In genomic region chr15:98786706-98787105, GRCh38 we compare ENCODE assay signal across 14 cellular contexts.
DNase-seq lines count a peak whose midpoint lies in the region; ATAC-seq, FAIRE-seq and TF ChIP-seq lines count a peak whose summit lies in the region.
"Had no signal": no experiment of that assay in that cellular context is flagged by ENCODE, and none has a peak within 500 bp of the region (broad histone marks: within the 10 kb centered on the region; RNA-seq: fewer than 3 reads in every experiment).

No MANE protein-coding gene starts in this region.

- no peak overlapping the region for H3K18ac ChIP-seq in IMR-90 (ENCODE audit: low read depth, low read length)

- H2BK5ac ChIP-seq in IMR-90 (ENCODE audit: low read depth, low read length, poor library complexity, severe bottlenecking), result no peak overlapping the region

- intact Hi-C loops in IMR-90 (cut with micrococcal nuclease) (no loop called here), left ventricle myocardium superior (cut with micrococcal nuclease) (no loop called here)

- H3K27ac Mint-ChIP-seq in effector memory CD8-positive, alpha-beta T cell, result no peak overlapping the region

- H3K4me3 ChIP-seq in A549, result no peak overlapping the region
- no peak overlapping the region for H3K4me3 ChIP-seq in IMR-90 (ENCODE audit: insufficient read depth, low read depth, low read length)
- H3K4me3 ChIP-seq: SK-N-MC had no signal

- WGBS in A549 (ENCODE audit: missing lambda C conversion rate), result 87% methylated on average over 8 of the region's 8 CpGs
- WGBS in IMR-90 (ENCODE audit: extremely low coverage in 2 of 2, insufficient read length in 1 of 2), 2 experiments, result 89% methylated on average over 4 of the region's 8 CpGs; no CpG with 5 or more reads in 1 of the 2 experiments

- POLR2A ChIA-PET in A549 (lab: Yijun Ruan, JAX), result no interaction called here
- POLR2A ChIA-PET in IMR-90 (lab: Charles Lee; ENCODE audit: unreplicated experiment), result no interaction called here

- TF ChIP-seq RAD21 in A549 (conservative IDR thresholded peaks at IDR 0.05 in 1 of 2, IDR thresholded peaks at IDR 0.05 in 1 of 2) (no peak), IMR-90 (IDR thresholded peaks at IDR 0.05; ENCODE audit: low read length) (no peak)

- H3K9me1 ChIP-seq in IMR-90 (ENCODE audit: insufficient read depth, low read length), result peaks cover 20% of the 10 kb centered on the region

- in situ Hi-C loops in IMR-90 (cut with MboI; ENCODE audit: low sequenced_read_pairs), result loop anchor here (25.0 kb wide), 1 partner anchor 126 kb away; no protein-coding TSS in a partner anchor

- no peak for DNase-seq in A549 (ENCODE audit: low read depth in 1 of 2, low spot score in 1 of 2)
- DNase-seq in IMR-90, result no peak
- DNase-seq in left ventricle myocardium superior, result no peak
- no peak for DNase-seq in effector memory CD8-positive, alpha-beta T cell
- DNase-seq in NCI-H1105 (lab: John Stamatoyannopoulos, UW), result no peak
- no peak for DNase-seq in NCI-H748 (lab: John Stamatoyannopoulos, UW; ENCODE audit: unreplicated experiment)
- DNase-seq in NCI-H1048 (lab: John Stamatoyannopoulos, UW), result no peak
- DNase-seq: activated CD8-positive, alpha-beta memory T cell treated with anti-CD3 and anti-CD28 coated beads, Interleukin-2, amount 50 U/mL, for 4 hours; DMS79; mesendoderm; NK-92 treated with Interleukin-12 subunit alpha and Interleukin-12 subunit beta, amount 100 ng/mL, for 24 hours had no signal

- H4K20me1 ChIP-seq in IMR-90 (ENCODE audit: insufficient read depth, low read length), result peaks cover 73% of the 10 kb centered on the region

- no peak overlapping the region for H2AK5ac ChIP-seq in IMR-90 (ENCODE audit: low read depth, low read length)

- dilution Hi-C loops in IMR-90 (cut with HindIII; ENCODE audit: low sequenced_read_pairs, unreplicated experiment), result no loop called here

- peaks cover 2 to 3% of the 10 kb centered on the region in 2 donors for H3K4me1 Mint-ChIP-seq in effector memory CD8-positive, alpha-beta T cell (ENCODE audit: low read depth in 2 of 2)

- H3K27ac ChIP-seq in A549 (peak overlapping the region; percentile 64 to 82), IMR-90 (ENCODE audit: insufficient read depth, low read length) (no peak overlapping the region)
- H3K27ac ChIP-seq: parathyroid adenoma, SK-N-MC had no signal

- no TSS peak for BruUV-seq in IMR-90 (replicated peaks; lab: Mats Ljungman, UMichigan)

- TF ChIP-seq POLR2A in A549 (IDR thresholded peaks at IDR 0.05; ENCODE audit: low read length) (no peak), IMR-90 (IDR thresholded peaks at IDR 0.05; ENCODE audit: low read depth, low read length) (no peak)

- no peak overlapping the region for H3K9ac ChIP-seq in IMR-90 (ENCODE audit: low read depth, low read length)
- H3K9ac ChIP-seq: parathyroid adenoma had no signal

- H3K27me3 ChIP-seq in IMR-90 (ENCODE audit: control insufficient read depth, insufficient read depth, low read length), result no peaks in the 10 kb centered on the region

- H4K91ac ChIP-seq in IMR-90 (ENCODE audit: insufficient read depth, low read depth, low read length), result no peak overlapping the region

- H3K4me2 ChIP-seq in A549 (peak overlapping the region; percentile 61), IMR-90 (ENCODE audit: low read depth, low read length) (no peak overlapping the region)

- TF ChIP-seq EP300 in A549 (IDR thresholded peaks at IDR 0.05), result no peak

- no peak overlapping the region for H3K4ac ChIP-seq in IMR-90 (ENCODE audit: low read depth, low read length)

- ATAC-seq in A549, result peak in 1 of 2 experiments; percentile 12; a peak in 2 of 6 replicates
- ATAC-seq in GM19467 (IDR thresholded peaks at IDR 0.05; ENCODE audit: unreplicated experiment), result peak; percentile 13
- no peak for ATAC-seq in IMR-90 (ENCODE audit: low read depth)
- ATAC-seq in left ventricle myocardium superior, result peak; percentile 69
- ATAC-seq in effector memory CD8-positive, alpha-beta T cell (replicated peaks), result no peak

- peaks cover 100% of the 10 kb centered on the region for H3K4me1 ChIP-seq in A549
- H3K4me1 ChIP-seq in IMR-90 (ENCODE audit: control insufficient read depth, insufficient read depth, low read length), result peaks cover 10% of the 10 kb centered on the region
- H3K4me1 ChIP-seq: parathyroid adenoma had no signal

- no peaks in the 10 kb centered on the region for H3K9me3 Mint-ChIP-seq in effector memory CD8-positive, alpha-beta T cell

- no peak overlapping the region for H4K8ac ChIP-seq in IMR-90 (ENCODE audit: low read depth in 2 of 2, low read length in 2 of 2)

- H4K5ac ChIP-seq in IMR-90 (ENCODE audit: low read depth, low read length), result no peak overlapping the region

- peaks cover 11 to 26% of the 10 kb centered on the region in 2 donors for H3K27me3 Mint-ChIP-seq in effector memory CD8-positive, alpha-beta T cell

- no peak overlapping the region for H3K4me3 Mint-ChIP-seq in effector memory CD8-positive, alpha-beta T cell

- TF ChIP-seq CTCF in A549 (IDR thresholded peaks at IDR 0.05), result no peak
- TF ChIP-seq CTCF in IMR-90 (conservative IDR thresholded peaks at IDR 0.05; ENCODE audit: low read depth, low read length), result no peak

- no peak overlapping the region for H2AK9ac ChIP-seq in IMR-90 (replicated peaks; ENCODE audit: low read depth, low read length, poor library complexity)

- H2AFZ ChIP-seq in IMR-90 (replicated peaks; ENCODE audit: low read length, poor library complexity), result no peak overlapping the region
- H2AFZ ChIP-seq: parathyroid adenoma had no signal

- no peak overlapping the region for H2BK15ac ChIP-seq in IMR-90 (ENCODE audit: low read depth, low read length)

- 0 out of 2 replicates have a peak overlapping the region, but pooled peaks have one; percentile 62 for H3K23ac ChIP-seq in IMR-90 (ENCODE audit: low read depth, low read length)

- no peak overlapping the region for H3K56ac ChIP-seq in IMR-90 (ENCODE audit: extremely low read depth, insufficient read depth, low read length)

- FAIRE-seq in A549 (lab: Jason Lieb, UNC), result peak; percentile 23

- H3K9me3 ChIP-seq in A549 (no peaks in the 10 kb centered on the region), IMR-90 (ENCODE audit: control insufficient read depth, insufficient read depth, low read length) (no peaks in the 10 kb centered on the region)

- no peaks in the 10 kb centered on the region for H3K36me3 ChIP-seq in IMR-90 (ENCODE audit: control insufficient read depth, insufficient read depth, low read length)

- CTCF ChIA-PET in A549 (lab: Yijun Ruan, JAX) (interaction anchor here (0.9 to 1.5 kb wide), 6 partner anchors 9 to 290 kb away, joined by 3 read pairs; no protein-coding TSS in a partner anchor), IMR-90 (lab: Yijun Ruan, JAX) (no interaction called here)

- no peak overlapping the region for H3K14ac ChIP-seq in IMR-90 (replicated peaks; ENCODE audit: low read depth, low read length)

- no peaks in the 10 kb centered on the region for H3K36me3 Mint-ChIP-seq in effector memory CD8-positive, alpha-beta T cell (ENCODE audit: insufficient read depth)

- no peak overlapping the region for H2BK20ac ChIP-seq in IMR-90 (ENCODE audit: low read depth, low read length)

- H3K79me1 ChIP-seq in IMR-90 (ENCODE audit: low read depth in 1 of 2, low read length in 2 of 2), result peaks cover 50 to 88% of the 10 kb centered on the region in 2 experiments

- no peak overlapping the region for H2BK120ac ChIP-seq in IMR-90 (ENCODE audit: low read depth, low read length)

TF ChIP-seq in A549, 52 proteins besides CTCF, POLR2A, EP300 and RAD21:
- TF ChIP-seq FOSL2 (IDR thresholded peaks at IDR 0.05), result no peak
- TF ChIP-seq FOSL2 (CRISPR knock-in tag; IDR thresholded peaks at IDR 0.05), result no peak
- TF ChIP-seq NFE2L2 (conservative IDR thresholded peaks at IDR 0.05; ENCODE audit: low read length), result no peak
- TF ChIP-seq RARB (CRISPR knock-in tag; IDR thresholded peaks at IDR 0.05), result no peak
- TF ChIP-seq KDM1A (IDR thresholded peaks at IDR 0.05; ENCODE audit: low read depth), result no peak
- 0 out of 2 replicates have a peak, but pooled peaks have one; percentile 50 for TF ChIP-seq FOSB (CRISPR knock-in tag; IDR thresholded peaks at IDR 0.05)
- no peak for TF ChIP-seq E2F6 (IDR thresholded peaks at IDR 0.05; ENCODE audit: borderline replicate concordance, low read depth)

TF ChIP-seq in IMR-90, 13 proteins besides CTCF, POLR2A, EP300 and RAD21:
- TF ChIP-seq MAZ (IDR thresholded peaks at IDR 0.05; ENCODE audit: borderline replicate concordance, low read depth, low read length) (no peak), USF2 (IDR thresholded peaks at IDR 0.05; ENCODE audit: low read depth, low read length) (no peak), CEBPB (IDR thresholded peaks at IDR 0.05; ENCODE audit: low read depth, low read length) (no peak), CHD1 (IDR thresholded peaks at IDR 0.05; ENCODE audit: low read depth, low read length) (no peak), BHLHE40 (IDR thresholded peaks at IDR 0.05; ENCODE audit: low read depth, low read length) (no peak), RFX5 (IDR thresholded peaks at IDR 0.05; ENCODE audit: low read depth, low read length) (no peak), MXI1 (IDR thresholded peaks at IDR 0.05; ENCODE audit: borderline replicate concordance, low read depth, low read length) (no peak), MAFK (IDR thresholded peaks at IDR 0.05; ENCODE audit: low read depth, low read length) (no peak), ELK1 (IDR thresholded peaks at IDR 0.05; ENCODE audit: borderline replicate concordance, low read depth, low read length) (no peak), RCOR1 (IDR thresholded peaks at IDR 0.05; ENCODE audit: insufficient replicate concordance, low read length) (no peak), NFE2L2 (IDR thresholded peaks at IDR 0.05; ENCODE audit: low read depth, low read length) (no peak), SMC3 (IDR thresholded peaks at IDR 0.05; ENCODE audit: low read depth, low read length) (no peak), FOS (IDR thresholded peaks at IDR 0.05; ENCODE audit: low read depth, low read length) (no peak)

Comparison
In these comparisons a context has a peak if more than half of its experiments do, and no peak if none do; other contexts are left out.
1. ATAC-seq: peak in GM19467 (single experiment) and left ventricle myocardium superior (single experiment); none in IMR-90 (single experiment) and effector memory CD8-positive, alpha-beta T cell (single experiment).